1 cellular context compared by ENCODE assay signal in the genomic region with DNA sequence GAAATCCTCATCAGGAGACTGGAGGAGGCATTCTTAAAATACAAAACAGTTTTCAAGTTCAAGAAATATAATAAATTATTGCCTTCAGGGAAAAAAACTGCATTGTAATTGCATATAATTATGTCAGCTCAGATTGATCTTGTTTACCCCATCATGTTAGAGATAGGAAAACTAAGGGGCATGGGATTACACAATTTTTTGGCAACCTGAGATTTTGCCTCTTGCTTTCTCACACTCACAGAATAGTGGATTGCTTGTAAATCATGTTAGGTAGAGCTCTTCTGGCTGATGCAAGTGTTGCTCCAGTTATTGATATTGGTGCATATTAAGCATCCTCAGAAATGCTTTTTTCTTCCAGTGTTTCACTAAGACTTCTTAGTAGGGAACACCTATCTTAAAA.
TF ChIP-seq lines count a peak whose summit lies in the region.

No MANE protein-coding gene starts in this region.

TF ChIP-seq in GM23338, 12 proteins besides CTCF, POLR2A, EP300 and RAD21 (continued from another document):
- TF ChIP-seq, protein P1, sequence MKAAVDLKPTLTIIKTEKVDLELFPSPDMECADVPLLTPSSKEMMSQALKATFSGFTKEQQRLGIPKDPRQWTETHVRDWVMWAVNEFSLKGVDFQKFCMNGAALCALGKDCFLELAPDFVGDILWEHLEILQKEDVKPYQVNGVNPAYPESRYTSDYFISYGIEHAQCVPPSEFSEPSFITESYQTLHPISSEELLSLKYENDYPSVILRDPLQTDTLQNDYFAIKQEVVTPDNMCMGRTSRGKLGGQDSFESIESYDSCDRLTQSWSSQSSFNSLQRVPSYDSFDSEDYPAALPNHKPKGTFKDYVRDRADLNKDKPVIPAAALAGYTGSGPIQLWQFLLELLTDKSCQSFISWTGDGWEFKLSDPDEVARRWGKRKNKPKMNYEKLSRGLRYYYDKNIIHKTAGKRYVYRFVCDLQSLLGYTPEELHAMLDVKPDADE (IDR thresholded peaks at IDR 0.05) = no peak
